ENCODE assay signal across 1 cellular context in the genomic region with DNA sequence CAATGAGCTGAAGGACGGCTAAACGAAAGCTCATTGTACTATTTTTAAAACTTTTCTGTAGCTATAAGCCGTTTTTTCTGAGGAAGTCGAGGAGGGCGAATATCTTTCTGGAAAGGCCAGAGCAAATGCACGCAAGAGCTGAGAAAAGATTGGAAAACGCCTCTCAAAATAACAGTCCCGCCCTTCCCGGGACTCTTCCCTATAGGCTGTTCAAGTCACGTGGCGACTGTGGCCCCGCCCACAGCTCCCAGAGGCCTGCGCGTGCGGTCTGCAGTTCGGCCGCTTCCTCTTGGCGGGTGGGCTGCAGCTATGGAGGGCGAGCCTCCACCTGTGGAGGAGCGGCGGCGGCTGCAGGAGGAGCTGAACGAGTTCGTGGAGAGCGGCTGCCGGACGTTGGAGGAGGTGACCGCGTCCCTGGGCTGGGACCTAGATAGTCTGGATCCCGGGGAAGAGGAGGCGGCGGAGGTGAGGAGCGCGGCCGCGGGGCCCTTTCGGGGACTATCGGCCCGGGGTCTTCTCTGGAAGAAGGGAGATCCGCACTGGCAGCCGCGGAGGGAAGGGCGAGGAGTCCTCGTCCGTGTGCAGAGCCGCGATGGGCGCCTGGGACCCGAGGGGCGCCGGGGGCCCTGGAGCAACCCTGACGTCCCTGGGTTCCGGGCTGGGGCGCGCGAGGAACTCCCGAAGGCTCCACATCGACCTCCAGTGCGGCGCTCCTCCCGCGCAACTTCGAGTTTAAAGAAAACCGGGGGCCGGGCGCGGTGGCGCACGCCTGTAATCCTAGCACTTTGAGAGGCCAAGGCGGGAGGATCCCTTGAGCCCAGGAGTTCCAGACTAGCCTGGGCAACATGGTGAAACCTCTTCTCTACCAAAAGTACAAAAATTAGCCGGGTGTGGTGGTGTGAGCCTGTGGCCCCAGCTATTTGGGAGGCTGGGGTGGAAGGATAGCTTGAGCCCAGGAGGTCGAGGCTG.
TF ChIP-seq lines count a peak whose summit lies in the region.

A gene with protein sequence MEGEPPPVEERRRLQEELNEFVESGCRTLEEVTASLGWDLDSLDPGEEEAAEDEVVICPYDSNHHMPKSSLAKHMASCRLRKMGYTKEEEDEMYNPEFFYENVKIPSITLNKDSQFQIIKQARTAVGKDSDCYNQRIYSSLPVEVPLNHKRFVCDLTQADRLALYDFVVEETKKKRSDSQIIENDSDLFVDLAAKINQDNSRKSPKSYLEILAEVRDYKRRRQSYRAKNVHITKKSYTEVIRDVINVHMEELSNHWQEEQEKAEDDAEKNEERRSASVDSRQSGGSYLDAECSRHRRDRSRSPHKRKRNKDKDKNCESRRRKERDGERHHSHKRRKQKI (plus strand): TSS at position 250 of the 969 bp plus-strand sequence. CDS start 60 bp downstream, at position 310.

TF ChIP-seq in HepG2, 621 proteins besides CTCF, POLR2A, EP300 and RAD21 (continued from another document and continues in another):
- TF ChIP-seq, protein P1, sequence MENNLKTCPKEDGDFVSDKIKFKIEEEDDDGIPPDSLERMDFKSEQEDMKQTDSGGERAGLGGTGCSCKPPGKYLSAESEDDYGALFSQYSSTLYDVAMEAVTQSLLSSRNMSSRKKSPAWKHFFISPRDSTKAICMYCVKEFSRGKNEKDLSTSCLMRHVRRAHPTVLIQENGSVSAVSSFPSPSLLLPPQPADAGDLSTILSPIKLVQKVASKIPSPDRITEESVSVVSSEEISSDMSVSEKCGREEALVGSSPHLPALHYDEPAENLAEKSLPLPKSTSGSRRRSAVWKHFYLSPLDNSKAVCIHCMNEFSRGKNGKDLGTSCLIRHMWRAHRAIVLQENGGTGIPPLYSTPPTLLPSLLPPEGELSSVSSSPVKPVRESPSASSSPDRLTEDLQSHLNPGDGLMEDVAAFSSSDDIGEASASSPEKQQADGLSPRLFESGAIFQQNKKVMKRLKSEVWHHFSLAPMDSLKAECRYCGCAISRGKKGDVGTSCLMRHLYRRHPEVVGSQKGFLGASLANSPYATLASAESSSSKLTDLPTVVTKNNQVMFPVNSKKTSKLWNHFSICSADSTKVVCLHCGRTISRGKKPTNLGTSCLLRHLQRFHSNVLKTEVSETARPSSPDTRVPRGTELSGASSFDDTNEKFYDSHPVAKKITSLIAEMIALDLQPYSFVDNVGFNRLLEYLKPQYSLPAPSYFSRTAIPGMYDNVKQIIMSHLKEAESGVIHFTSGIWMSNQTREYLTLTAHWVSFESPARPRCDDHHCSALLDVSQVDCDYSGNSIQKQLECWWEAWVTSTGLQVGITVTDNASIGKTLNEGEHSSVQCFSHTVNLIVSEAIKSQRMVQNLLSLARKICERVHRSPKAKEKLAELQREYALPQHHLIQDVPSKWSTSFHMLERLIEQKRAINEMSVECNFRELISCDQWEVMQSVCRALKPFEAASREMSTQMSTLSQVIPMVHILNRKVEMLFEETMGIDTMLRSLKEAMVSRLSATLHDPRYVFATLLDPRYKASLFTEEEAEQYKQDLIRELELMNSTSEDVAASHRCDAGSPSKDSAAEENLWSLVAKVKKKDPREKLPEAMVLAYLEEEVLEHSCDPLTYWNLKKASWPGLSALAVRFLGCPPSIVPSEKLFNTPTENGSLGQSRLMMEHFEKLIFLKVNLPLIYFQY (CRISPR knock-in tag; IDR thresholded peaks at IDR 0.05; ENCODE audit: borderline replicate concordance) = 0 out of 2 replicates have a peak, but pooled peaks have one; percentile 15
- TF ChIP-seq, protein P2, sequence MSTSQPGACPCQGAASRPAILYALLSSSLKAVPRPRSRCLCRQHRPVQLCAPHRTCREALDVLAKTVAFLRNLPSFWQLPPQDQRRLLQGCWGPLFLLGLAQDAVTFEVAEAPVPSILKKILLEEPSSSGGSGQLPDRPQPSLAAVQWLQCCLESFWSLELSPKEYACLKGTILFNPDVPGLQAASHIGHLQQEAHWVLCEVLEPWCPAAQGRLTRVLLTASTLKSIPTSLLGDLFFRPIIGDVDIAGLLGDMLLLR (CRISPR knock-in tag; IDR thresholded peaks at IDR 0.05) = 0 out of 2 replicates have a peak, but pooled peaks have one; percentile 74
- TF ChIP-seq MAZ (IDR thresholded peaks at IDR 0.05; ENCODE audit: borderline replicate concordance, low read depth, low read length) (peak; percentile 20; the same call in 1 of the 2 replicates), MAZ (CRISPR knock-in tag; IDR thresholded peaks at IDR 0.05; ENCODE audit: low read depth) (peak; percentile 64; the same call in 1 of the 2 replicates), PHF5A (CRISPR knock-in tag; IDR thresholded peaks at IDR 0.05; ENCODE audit: low read depth, unreplicated experiment) (peak; percentile 91), ZNF816 (CRISPR knock-in tag; IDR thresholded peaks at IDR 0.05; ENCODE audit: borderline replicate concordance) (peak; percentile 73; the same call in 1 of the 2 replicates), TP53 (CRISPR knock-in tag; conservative IDR thresholded peaks at IDR 0.05) (no peak; the same call in 1 of the 2 replicates), GABPA (IDR thresholded peaks at IDR 0.05; ENCODE audit: low read depth, low read length) (no peak), GABPA (CRISPR knock-in tag; IDR thresholded peaks at IDR 0.05; ENCODE audit: low read depth) (peak; percentile 62; the same call in 1 of the 2 replicates), CAMTA2 (CRISPR knock-in tag; IDR thresholded peaks at IDR 0.05; ENCODE audit: borderline replicate concordance) (0 out of 2 replicates have a peak, but pooled peaks have one; percentile 59), ARID2 (CRISPR knock-in tag; IDR thresholded peaks at IDR 0.05; ENCODE audit: borderline replicate concordance) (no peak; the same call in 1 of the 2 replicates), MTF1 (CRISPR knock-in tag; IDR thresholded peaks at IDR 0.05) (no peak), GATA4 (IDR thresholded peaks at IDR 0.05; ENCODE audit: borderline replicate concordance, low read depth) (no peak), SETDB1 (CRISPR knock-in tag; IDR thresholded peaks at IDR 0.05; ENCODE audit: borderline replicate concordance) (no peak), HDAC2 (CRISPR knock-in tag; IDR thresholded peaks at IDR 0.05) (peak; percentile 68), XRCC5 (optimal IDR thresholded peaks at IDR 0.05; ENCODE audit: low read length) (peak; percentile 64)
- TF ChIP-seq, protein P3, sequence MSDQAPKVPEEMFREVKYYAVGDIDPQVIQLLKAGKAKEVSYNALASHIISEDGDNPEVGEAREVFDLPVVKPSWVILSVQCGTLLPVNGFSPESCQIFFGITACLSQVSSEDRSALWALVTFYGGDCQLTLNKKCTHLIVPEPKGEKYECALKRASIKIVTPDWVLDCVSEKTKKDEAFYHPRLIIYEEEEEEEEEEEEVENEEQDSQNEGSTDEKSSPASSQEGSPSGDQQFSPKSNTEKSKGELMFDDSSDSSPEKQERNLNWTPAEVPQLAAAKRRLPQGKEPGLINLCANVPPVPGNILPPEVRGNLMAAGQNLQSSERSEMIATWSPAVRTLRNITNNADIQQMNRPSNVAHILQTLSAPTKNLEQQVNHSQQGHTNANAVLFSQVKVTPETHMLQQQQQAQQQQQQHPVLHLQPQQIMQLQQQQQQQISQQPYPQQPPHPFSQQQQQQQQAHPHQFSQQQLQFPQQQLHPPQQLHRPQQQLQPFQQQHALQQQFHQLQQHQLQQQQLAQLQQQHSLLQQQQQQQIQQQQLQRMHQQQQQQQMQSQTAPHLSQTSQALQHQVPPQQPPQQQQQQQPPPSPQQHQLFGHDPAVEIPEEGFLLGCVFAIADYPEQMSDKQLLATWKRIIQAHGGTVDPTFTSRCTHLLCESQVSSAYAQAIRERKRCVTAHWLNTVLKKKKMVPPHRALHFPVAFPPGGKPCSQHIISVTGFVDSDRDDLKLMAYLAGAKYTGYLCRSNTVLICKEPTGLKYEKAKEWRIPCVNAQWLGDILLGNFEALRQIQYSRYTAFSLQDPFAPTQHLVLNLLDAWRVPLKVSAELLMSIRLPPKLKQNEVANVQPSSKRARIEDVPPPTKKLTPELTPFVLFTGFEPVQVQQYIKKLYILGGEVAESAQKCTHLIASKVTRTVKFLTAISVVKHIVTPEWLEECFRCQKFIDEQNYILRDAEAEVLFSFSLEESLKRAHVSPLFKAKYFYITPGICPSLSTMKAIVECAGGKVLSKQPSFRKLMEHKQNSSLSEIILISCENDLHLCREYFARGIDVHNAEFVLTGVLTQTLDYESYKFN (CRISPR knock-in tag; conservative IDR thresholded peaks at IDR 0.05) = peak; percentile 37; the same call in 1 of the 2 replicates
- TF ChIP-seq, protein P4, sequence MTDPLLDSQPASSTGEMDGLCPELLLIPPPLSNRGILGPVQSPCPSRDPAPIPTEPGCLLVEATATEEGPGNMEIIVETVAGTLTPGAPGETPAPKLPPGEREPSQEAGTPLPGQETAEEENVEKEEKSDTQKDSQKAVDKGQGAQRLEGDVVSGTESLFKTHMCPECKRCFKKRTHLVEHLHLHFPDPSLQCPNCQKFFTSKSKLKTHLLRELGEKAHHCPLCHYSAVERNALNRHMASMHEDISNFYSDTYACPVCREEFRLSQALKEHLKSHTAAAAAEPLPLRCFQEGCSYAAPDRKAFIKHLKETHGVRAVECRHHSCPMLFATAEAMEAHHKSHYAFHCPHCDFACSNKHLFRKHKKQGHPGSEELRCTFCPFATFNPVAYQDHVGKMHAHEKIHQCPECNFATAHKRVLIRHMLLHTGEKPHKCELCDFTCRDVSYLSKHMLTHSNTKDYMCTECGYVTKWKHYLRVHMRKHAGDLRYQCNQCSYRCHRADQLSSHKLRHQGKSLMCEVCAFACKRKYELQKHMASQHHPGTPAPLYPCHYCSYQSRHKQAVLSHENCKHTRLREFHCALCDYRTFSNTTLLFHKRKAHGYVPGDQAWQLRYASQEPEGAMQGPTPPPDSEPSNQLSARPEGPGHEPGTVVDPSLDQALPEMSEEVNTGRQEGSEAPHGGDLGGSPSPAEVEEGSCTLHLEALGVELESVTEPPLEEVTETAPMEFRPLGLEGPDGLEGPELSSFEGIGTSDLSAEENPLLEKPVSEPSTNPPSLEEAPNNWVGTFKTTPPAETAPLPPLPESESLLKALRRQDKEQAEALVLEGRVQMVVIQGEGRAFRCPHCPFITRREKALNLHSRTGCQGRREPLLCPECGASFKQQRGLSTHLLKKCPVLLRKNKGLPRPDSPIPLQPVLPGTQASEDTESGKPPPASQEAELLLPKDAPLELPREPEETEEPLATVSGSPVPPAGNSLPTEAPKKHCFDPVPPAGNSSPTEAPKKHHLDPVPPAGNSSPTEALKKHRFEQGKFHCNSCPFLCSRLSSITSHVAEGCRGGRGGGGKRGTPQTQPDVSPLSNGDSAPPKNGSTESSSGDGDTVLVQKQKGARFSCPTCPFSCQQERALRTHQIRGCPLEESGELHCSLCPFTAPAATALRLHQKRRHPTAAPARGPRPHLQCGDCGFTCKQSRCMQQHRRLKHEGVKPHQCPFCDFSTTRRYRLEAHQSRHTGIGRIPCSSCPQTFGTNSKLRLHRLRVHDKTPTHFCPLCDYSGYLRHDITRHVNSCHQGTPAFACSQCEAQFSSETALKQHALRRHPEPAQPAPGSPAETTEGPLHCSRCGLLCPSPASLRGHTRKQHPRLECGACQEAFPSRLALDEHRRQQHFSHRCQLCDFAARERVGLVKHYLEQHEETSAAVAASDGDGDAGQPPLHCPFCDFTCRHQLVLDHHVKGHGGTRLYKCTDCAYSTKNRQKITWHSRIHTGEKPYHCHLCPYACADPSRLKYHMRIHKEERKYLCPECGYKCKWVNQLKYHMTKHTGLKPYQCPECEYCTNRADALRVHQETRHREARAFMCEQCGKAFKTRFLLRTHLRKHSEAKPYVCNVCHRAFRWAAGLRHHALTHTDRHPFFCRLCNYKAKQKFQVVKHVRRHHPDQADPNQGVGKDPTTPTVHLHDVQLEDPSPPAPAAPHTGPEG (CRISPR knock-in tag; IDR thresholded peaks at IDR 0.05) = peak; percentile 11; the same call in 1 of the 2 replicates
- TF ChIP-seq, protein P5, sequence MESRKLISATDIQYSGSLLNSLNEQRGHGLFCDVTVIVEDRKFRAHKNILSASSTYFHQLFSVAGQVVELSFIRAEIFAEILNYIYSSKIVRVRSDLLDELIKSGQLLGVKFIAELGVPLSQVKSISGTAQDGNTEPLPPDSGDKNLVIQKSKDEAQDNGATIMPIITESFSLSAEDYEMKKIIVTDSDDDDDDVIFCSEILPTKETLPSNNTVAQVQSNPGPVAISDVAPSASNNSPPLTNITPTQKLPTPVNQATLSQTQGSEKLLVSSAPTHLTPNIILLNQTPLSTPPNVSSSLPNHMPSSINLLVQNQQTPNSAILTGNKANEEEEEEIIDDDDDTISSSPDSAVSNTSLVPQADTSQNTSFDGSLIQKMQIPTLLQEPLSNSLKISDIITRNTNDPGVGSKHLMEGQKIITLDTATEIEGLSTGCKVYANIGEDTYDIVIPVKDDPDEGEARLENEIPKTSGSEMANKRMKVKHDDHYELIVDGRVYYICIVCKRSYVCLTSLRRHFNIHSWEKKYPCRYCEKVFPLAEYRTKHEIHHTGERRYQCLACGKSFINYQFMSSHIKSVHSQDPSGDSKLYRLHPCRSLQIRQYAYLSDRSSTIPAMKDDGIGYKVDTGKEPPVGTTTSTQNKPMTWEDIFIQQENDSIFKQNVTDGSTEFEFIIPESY (CRISPR knock-in tag; IDR thresholded peaks at IDR 0.05) = no peak
- TF ChIP-seq, protein P6, sequence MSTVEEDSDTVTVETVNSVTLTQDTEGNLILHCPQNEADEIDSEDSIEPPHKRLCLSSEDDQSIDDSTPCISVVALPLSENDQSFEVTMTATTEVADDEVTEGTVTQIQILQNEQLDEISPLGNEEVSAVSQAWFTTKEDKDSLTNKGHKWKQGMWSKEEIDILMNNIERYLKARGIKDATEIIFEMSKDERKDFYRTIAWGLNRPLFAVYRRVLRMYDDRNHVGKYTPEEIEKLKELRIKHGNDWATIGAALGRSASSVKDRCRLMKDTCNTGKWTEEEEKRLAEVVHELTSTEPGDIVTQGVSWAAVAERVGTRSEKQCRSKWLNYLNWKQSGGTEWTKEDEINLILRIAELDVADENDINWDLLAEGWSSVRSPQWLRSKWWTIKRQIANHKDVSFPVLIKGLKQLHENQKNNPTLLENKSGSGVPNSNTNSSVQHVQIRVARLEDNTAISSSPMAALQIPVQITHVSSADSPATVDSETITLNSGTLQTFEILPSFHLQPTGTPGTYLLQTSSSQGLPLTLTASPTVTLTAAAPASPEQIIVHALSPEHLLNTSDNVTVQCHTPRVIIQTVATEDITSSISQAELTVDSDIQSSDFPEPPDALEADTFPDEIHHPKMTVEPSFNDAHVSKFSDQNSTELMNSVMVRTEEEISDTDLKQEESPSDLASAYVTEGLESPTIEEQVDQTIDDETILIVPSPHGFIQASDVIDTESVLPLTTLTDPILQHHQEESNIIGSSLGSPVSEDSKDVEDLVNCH (CRISPR knock-in tag; IDR thresholded peaks at IDR 0.05) = no peak; the same call in 1 of the 2 replicates
- TF ChIP-seq, protein P7, sequence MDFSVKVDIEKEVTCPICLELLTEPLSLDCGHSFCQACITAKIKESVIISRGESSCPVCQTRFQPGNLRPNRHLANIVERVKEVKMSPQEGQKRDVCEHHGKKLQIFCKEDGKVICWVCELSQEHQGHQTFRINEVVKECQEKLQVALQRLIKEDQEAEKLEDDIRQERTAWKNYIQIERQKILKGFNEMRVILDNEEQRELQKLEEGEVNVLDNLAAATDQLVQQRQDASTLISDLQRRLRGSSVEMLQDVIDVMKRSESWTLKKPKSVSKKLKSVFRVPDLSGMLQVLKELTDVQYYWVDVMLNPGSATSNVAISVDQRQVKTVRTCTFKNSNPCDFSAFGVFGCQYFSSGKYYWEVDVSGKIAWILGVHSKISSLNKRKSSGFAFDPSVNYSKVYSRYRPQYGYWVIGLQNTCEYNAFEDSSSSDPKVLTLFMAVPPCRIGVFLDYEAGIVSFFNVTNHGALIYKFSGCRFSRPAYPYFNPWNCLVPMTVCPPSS (IDR thresholded peaks at IDR 0.05) = no peak
- TF ChIP-seq, protein P8, sequence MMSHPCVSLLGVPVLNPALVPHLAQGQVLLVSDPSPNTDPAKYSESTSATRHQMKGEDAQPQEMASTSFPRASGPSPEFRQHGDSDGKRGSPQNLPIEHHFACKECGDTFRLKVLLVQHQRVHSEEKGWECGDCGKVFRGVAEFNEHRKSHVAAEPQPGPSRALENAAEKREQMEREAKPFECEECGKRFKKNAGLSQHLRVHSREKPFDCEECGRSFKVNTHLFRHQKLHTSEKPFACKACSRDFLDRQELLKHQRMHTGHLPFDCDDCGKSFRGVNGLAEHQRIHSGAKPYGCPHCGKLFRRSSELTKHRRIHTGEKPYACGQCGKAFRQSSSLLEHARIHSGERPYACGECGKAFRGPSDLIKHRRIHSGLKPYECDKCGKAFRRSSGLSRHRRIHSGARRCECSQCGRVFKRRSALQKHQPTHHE (CRISPR knock-in tag; IDR thresholded peaks at IDR 0.05; ENCODE audit: borderline replicate concordance) = peak; percentile 78
